1 cellular context compared by ENCODE assay signal in the genomic region with DNA sequence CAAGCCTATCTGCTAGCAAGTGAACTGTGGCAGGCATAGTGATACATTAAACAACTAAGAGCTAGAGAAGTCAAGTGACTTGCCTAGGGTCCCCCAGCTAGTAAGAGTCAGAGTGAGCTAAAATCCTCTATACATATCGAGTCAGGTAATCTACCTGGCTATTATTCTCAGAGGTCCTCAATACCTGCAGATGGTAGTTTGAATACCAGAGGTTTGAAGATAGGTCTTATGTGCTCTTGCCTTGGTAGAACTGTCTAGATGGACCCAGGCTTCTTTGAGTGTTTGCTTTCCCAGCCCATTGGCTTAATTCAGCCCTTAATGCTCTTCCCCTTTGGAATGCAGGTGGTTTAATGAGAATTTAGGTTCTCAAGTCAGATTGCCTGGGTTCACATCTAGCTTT.
TF ChIP-seq lines count a peak whose summit lies in the region.

No MANE protein-coding gene starts in this region.

TF ChIP-seq in HCT116, 20 proteins besides CTCF, POLR2A, EP300 and RAD21 (continued from another document):
- TF ChIP-seq, protein P1, sequence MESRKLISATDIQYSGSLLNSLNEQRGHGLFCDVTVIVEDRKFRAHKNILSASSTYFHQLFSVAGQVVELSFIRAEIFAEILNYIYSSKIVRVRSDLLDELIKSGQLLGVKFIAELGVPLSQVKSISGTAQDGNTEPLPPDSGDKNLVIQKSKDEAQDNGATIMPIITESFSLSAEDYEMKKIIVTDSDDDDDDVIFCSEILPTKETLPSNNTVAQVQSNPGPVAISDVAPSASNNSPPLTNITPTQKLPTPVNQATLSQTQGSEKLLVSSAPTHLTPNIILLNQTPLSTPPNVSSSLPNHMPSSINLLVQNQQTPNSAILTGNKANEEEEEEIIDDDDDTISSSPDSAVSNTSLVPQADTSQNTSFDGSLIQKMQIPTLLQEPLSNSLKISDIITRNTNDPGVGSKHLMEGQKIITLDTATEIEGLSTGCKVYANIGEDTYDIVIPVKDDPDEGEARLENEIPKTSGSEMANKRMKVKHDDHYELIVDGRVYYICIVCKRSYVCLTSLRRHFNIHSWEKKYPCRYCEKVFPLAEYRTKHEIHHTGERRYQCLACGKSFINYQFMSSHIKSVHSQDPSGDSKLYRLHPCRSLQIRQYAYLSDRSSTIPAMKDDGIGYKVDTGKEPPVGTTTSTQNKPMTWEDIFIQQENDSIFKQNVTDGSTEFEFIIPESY (IDR thresholded peaks at IDR 0.05; ENCODE audit: extremely low read depth, insufficient replicate concordance, low read length), result no peak
- TF ChIP-seq SRF (IDR thresholded peaks at IDR 0.05; ENCODE audit: low read depth), result no peak
- no peak for TF ChIP-seq SP1 (IDR thresholded peaks at IDR 0.05; ENCODE audit: low read depth)
